Comparison of ENCODE assay signal across 16 cellular contexts in the genomic region with DNA sequence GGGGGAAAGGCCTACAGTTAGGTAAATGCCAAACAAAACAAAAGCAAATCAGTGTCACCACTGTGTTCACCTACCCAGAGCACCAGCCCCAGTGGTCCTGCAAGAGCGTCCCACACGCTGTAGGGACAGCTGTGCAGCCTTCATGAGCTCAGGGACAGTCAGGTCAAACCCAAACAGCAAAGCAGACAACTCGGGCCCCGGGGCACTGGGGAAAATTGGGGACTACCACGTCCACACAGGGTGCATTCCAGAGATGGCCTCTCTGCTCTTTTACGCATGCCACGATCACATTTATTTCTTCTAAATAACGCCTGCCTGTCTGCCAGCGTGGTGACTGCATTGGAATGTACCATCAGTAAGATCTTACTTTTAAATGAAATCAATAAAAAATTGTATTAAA. TPM values are rescaled to one million over a fixed set of nuclear protein-coding genes. Genes with fewer than 3 reads are reported as not detected.
"Had no signal": no experiment of that assay in that cellular context is flagged by ENCODE, and none has a peak within 500 bp of the region (broad histone marks: within the 10 kb centered on the region; RNA-seq: fewer than 3 reads in every experiment).

No MANE protein-coding gene starts in this region.

- H3K4me3 Mint-ChIP-seq: central memory CD8-positive, alpha-beta T cell; naive thymus-derived CD8-positive, alpha-beta T cell had no signal

- H3K9me3 Mint-ChIP-seq: central memory CD8-positive, alpha-beta T cell; naive thymus-derived CD8-positive, alpha-beta T cell had no signal

- DNase-seq: cortex of kidney; effector CD8-positive, alpha-beta T cell; foreskin melanocyte; left colon; naive thymus-derived CD8-positive, alpha-beta T cell; right lobe of liver; stimulated activated CD4-positive, alpha-beta T cell treated with anti-CD3 and anti-CD28 coated beads, Interleukin-12 subunit alpha, Interleukin-12 subunit beta, amount 100 ng/mL, for 4 hours; stimulated activated naive CD4-positive, alpha-beta T cell had no signal

- H3K4me1 Mint-ChIP-seq: central memory CD8-positive, alpha-beta T cell; naive thymus-derived CD8-positive, alpha-beta T cell had no signal

- H3K4me1 ChIP-seq: right lobe of liver had no signal

- H3K27ac Mint-ChIP-seq: naive thymus-derived CD8-positive, alpha-beta T cell had no signal

- H3K36me3 ChIP-seq: right lobe of liver, suprapubic skin, tibial nerve had no signal

- ATAC-seq: left colon; mucosa of descending colon; naive thymus-derived CD8-positive, alpha-beta T cell; right lobe of liver had no signal

- H3K36me3 Mint-ChIP-seq: naive thymus-derived CD8-positive, alpha-beta T cell had no signal

- H3K9me3 ChIP-seq: mucosa of descending colon, right lobe of liver, suprapubic skin, tibial nerve had no signal

- H3K27me3 ChIP-seq: right lobe of liver, suprapubic skin, tibial nerve had no signal

- H3K4me3 ChIP-seq: dorsolateral prefrontal cortex, mucosa of descending colon, right lobe of liver, skin epidermis, suprapubic skin, tibial nerve had no signal

- H3K27ac ChIP-seq: dorsolateral prefrontal cortex, right lobe of liver, skin epidermis, suprapubic skin had no signal

RNA-seq across cellular contexts. Expression of a gene that starts 21.7 kb away (rescaled TPM):
- total RNA-seq: kidney epithelial cell; liver; naive thymus-derived CD8-positive, alpha-beta T cell had no signal
- polyA plus RNA-seq: naive thymus-derived CD8-positive, alpha-beta T cell had no signal
